ENCODE assay signal across 10 cellular contexts in the genomic region with DNA sequence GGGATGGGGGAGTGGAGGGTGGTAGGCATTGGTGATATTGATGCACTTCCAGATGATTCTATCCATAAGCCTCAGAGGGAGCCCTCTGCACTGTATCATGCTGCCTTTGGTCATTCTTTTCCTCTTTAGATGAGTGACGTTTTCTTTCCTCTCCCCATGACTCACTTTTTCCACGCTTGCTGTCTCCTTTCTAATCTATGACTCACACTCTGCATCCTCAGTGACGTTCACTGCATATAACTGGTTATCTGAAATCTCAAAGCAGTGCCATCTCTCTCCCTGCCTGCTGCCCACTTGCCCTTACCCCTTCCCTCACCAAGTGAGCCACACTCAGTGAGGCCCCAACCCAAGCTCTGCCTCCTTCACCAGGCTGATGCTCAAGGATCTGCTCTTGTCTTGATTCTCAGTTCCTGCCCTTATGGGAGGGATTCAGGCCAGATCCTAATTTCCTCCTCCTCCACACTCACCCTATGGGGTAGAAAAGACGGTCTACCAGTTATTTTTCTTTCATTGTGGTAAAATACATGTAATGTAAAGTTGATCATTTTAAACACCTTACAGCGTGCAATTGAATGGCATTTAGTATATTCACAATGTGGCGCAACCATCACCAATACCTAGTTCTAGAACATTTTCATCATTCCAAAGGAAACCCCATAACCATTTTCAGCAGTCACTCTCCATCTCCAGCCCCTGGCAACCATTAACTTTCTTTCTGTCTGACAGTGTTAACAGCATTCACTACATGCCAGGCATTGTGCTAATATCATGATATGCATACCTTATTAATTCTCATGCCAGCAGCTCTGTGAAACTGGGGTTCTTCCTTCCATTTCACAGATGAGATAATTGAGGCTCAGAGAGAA. TPM values are rescaled to one million over a fixed set of nuclear protein-coding genes. Genes with fewer than 3 reads are reported as not detected.
DNase-seq lines count a peak whose midpoint lies in the region; ATAC-seq and TF ChIP-seq lines count a peak whose summit lies in the region.
"Had no signal": no experiment of that assay in that cellular context is flagged by ENCODE, and none has a peak within 500 bp of the region (broad histone marks: within the 10 kb centered on the region; RNA-seq: fewer than 3 reads in every experiment).

No MANE protein-coding gene starts in this region.

- H3K27ac ChIP-seq in WERI-Rb-1 = no peak overlapping the region

- ATAC-seq in esophagus mucosa = peak; percentile 87

- TF ChIP-seq CTCF in WERI-Rb-1 (IDR thresholded peaks at IDR 0.05; ENCODE audit: low read depth, low read length) = no peak

- H3K4me3 ChIP-seq in WERI-Rb-1 (ENCODE audit: low read depth, low read length) = no peak overlapping the region

- no peaks in the 10 kb centered on the region for H3K36me3 ChIP-seq in WERI-Rb-1

- no peaks in the 10 kb centered on the region for H3K27me3 ChIP-seq in WERI-Rb-1 (ENCODE audit: insufficient read depth, low read depth, severe bottlenecking)

- DNase-seq in NOMO-1 treated with DMSO at 0.1 percent for 48 hours (lab: John Stamatoyannopoulos, UW; ENCODE audit: unreplicated experiment) = peak; percentile 26
- DNase-seq in NOMO-1 treated with dmso at 0.1 percent for 144 hours (lab: John Stamatoyannopoulos, UW; ENCODE audit: unreplicated experiment) = no peak
- DNase-seq in SK-MEL-5 (ENCODE audit: low read depth, low spot score) = peak; percentile 62
- peak; percentile 16 to 48 for DNase-seq in stimulated activated CD4-positive, alpha-beta T cell treated with anti-CD3 and anti-CD28 coated beads, Interleukin-4, amount 100 ng/mL, for 48 hours (ENCODE audit: low read depth in 2 of 2)
- DNase-seq in NCI-H345 (lab: John Stamatoyannopoulos, UW) = no peak
- no peak for DNase-seq in NCI-H446 (lab: John Stamatoyannopoulos, UW)
- no peak for DNase-seq in WERI-Rb-1
- DNase-seq: islet precursor cell, NCI-H1048 had no signal

- in situ Hi-C loops in SK-MEL-5 (cut with HindIII; ENCODE audit: low pct_unique_long_range_greater_than_20kb, low sequenced_read_pairs) = no loop called here

- peaks cover 13% of the 10 kb centered on the region for H3K9me3 ChIP-seq in WERI-Rb-1 (ENCODE audit: severe bottlenecking)

RNA-seq across cellular contexts. Expression of a gene that starts 31.8 kb away (rescaled TPM):
- total RNA-seq in SK-MEL-5 (2014; rRNA removed; shearing (Covaris generic)) = 0.03 and 0.53 TPM in 2 replicates
- 0.27 and 0.53 TPM in 2 replicates for polyA plus RNA-seq in SK-MEL-5 (2015; cell fraction: cytosol; rRNA removed)
- 0.33 and 1.0 TPM in 2 replicates for polyA plus RNA-seq in SK-MEL-5 (2015; cell fraction: nucleus; rRNA removed)
- total RNA-seq in esophagus mucosa = 29.9 TPM

Comparison
In these comparisons a context has a peak if more than half of its experiments do, and no peak if none do; other contexts are left out.
1. DNase-seq: peak in NOMO-1 treated with DMSO at 0.1 percent for 48 hours (single experiment), SK-MEL-5 (single experiment) and stimulated activated CD4-positive, alpha-beta T cell treated with anti-CD3 and anti-CD28 coated beads, Interleukin-4, amount 100 ng/mL, for 48 hours (2 of 2); none in NOMO-1 treated with dmso at 0.1 percent for 144 hours (single experiment), NCI-H345 (single experiment), NCI-H446 (0 of 2) and WERI-Rb-1 (single experiment).
2. RNA of a gene that starts 31.8 kb away (total RNA-seq): 29.9 TPM in esophagus mucosa (single experiment); 0.03 to 0.53 TPM in SK-MEL-5; every median in the first group is over 10 times any median in the second.